18 cellular contexts compared by ENCODE assay signal in genomic region chr12:44225128-44225527, GRCh38.
DNase-seq lines count a peak whose midpoint lies in the region; ATAC-seq, FAIRE-seq and TF ChIP-seq lines count a peak whose summit lies in the region.
"Had no signal": no experiment of that assay in that cellular context is flagged by ENCODE, and none has a peak within 500 bp of the region (broad histone marks: within the 10 kb centered on the region; RNA-seq: fewer than 3 reads in every experiment).

No MANE protein-coding gene starts in this region.

- 81% methylated on average over 2 of the region's 2 CpGs for WGBS in pancreas, 2 donors

- DNase-seq in A673 (ENCODE audit: low spot score), result peak; percentile 56
- peak; percentile 77 for DNase-seq in adipocyte (ENCODE audit: low read depth)
- DNase-seq in fibroblast of mammary gland (ENCODE audit: low read depth), result peak; percentile 2
- DNase-seq in pancreas, result no peak
- DNase-seq in NCI-H345 (lab: John Stamatoyannopoulos, UW), result no peak
- DNase-seq: Calu3; CD4-positive, CD25-positive, alpha-beta regulatory T cell; DMS 273 treated with DMSO at 0.1 percent for 48 hours; HCEC 1CT; HFFc6 had no signal

- BruUV-seq in A673 (replicated peaks; lab: Mats Ljungman, UMichigan), result no TSS peak

- intact Hi-C loops in A673 (cut with micrococcal nuclease; ENCODE audit: unreplicated experiment), result no loop called here
- intact Hi-C loops in pancreas (cut with DNase I), result no loop called here

- CTCF ChIA-PET in A673 (lab: Charles Lee), result no interaction called here

- H3K4me1 ChIP-seq in A673 (ENCODE audit: insufficient read depth, low read length, poor library complexity, severe bottlenecking) (peaks cover 18% of the 10 kb centered on the region), adipocyte (ENCODE audit: control insufficient read depth, insufficient read depth, low read length) (peaks cover 6% of the 10 kb centered on the region), pancreas (no peaks in the 10 kb centered on the region)

- no peaks in the 10 kb centered on the region for H3K36me3 ChIP-seq in A673 (ENCODE audit: insufficient read depth, low read length, poor library complexity, severe bottlenecking)
- H3K36me3 ChIP-seq in adipocyte (ENCODE audit: control insufficient read depth, insufficient read depth, low read length, severe bottlenecking), result no peaks in the 10 kb centered on the region
- no peaks in the 10 kb centered on the region for H3K36me3 ChIP-seq in pancreas
- H3K36me3 ChIP-seq: BLaER1 treated with 17β-estradiol and CSF1 and Interleukin-3, amounts not matched to agents 10 nM and 100 nM had no signal

- no peak for ATAC-seq in pancreas
- ATAC-seq in GM19023 (IDR thresholded peaks at IDR 0.05; ENCODE audit: unreplicated experiment), result no peak
- ATAC-seq in HG03175 (IDR thresholded peaks at IDR 0.05; ENCODE audit: unreplicated experiment), result no peak
- ATAC-seq: K562 had no signal

- POLR2A ChIA-PET in A673 (lab: Charles Lee; ENCODE audit: low non-redundant PET), result no interaction called here

- H3K9me3 ChIP-seq in A673 (ENCODE audit: low read depth, low read length, poor library complexity, severe bottlenecking) (no peaks in the 10 kb centered on the region), adipocyte (ENCODE audit: control insufficient read depth, low read length) (no peaks in the 10 kb centered on the region), pancreas (no peaks in the 10 kb centered on the region)
- H3K9me3 ChIP-seq: BLaER1 treated with 17β-estradiol and CSF1 and Interleukin-3, amounts not matched to agents 10 nM and 100 nM had no signal

- peak; percentile 17 for FAIRE-seq in pancreas (lab: Jason Lieb, UNC)
- FAIRE-seq: G401.6, GM12891, H1, K562 had no signal

- H3K27me3 ChIP-seq in A673 (replicated peaks; ENCODE audit: insufficient read depth, low read depth, low read length, poor library complexity) (no peaks in the 10 kb centered on the region), adipocyte (replicated peaks; ENCODE audit: control insufficient read depth, insufficient read depth, low read length) (no peaks in the 10 kb centered on the region), pancreas (no peaks in the 10 kb centered on the region)
- H3K27me3 ChIP-seq: BLaER1 treated with 17β-estradiol and CSF1 and Interleukin-3, amounts not matched to agents 10 nM and 100 nM had no signal

- TF ChIP-seq CTCF in A673 (conservative IDR thresholded peaks at IDR 0.05; ENCODE audit: low read depth, low read length) (no peak), fibroblast of mammary gland (conservative IDR thresholded peaks at IDR 0.05; ENCODE audit: control insufficient read depth, insufficient read depth, low read depth, low read length) (no peak), pancreas (IDR thresholded peaks at IDR 0.05) (no peak)

- no peak overlapping the region for H3K4me3 ChIP-seq in A673 (ENCODE audit: low read depth, low read length, poor library complexity, severe bottlenecking)
- H3K4me3 ChIP-seq in adipocyte (ENCODE audit: low read length), result no peak overlapping the region
- no peak overlapping the region for H3K4me3 ChIP-seq in fibroblast of mammary gland (ENCODE audit: control insufficient read depth, low read depth, low read length)
- H3K4me3 ChIP-seq in pancreas, result no peak overlapping the region
- H3K4me3 ChIP-seq: BLaER1 treated with 17β-estradiol and CSF1 and Interleukin-3, amounts not matched to agents 10 nM and 100 nM; K562 had no signal

- H3K9ac ChIP-seq in adipocyte (ENCODE audit: low read length), result no peak overlapping the region
- H3K9ac ChIP-seq: BLaER1 treated with 17β-estradiol and CSF1 and Interleukin-3, amounts not matched to agents 10 nM and 100 nM had no signal

- H3K27ac ChIP-seq in A673 (ENCODE audit: low read depth, low read length, poor library complexity, severe bottlenecking) (peak overlapping the region; percentile 8), pancreas (no peak overlapping the region)
- H3K27ac ChIP-seq: 22Rv1; BLaER1 treated with 17β-estradiol and CSF1 and Interleukin-3, amounts not matched to agents 10 nM and 100 nM had no signal

Comparison
In these comparisons a context has a peak if more than half of its experiments do, and no peak if none do; other contexts are left out.
1. DNase-seq: peak in A673 (single experiment), adipocyte (single experiment) and fibroblast of mammary gland (single experiment); none in pancreas (0 of 6) and NCI-H345 (single experiment).